Comparison of ENCODE assay signal across 16 cellular contexts in genomic region chr1:24902471-24902891, GRCh38. TPM values are rescaled to one million over a fixed set of nuclear protein-coding genes. Genes with fewer than 3 reads are reported as not detected.
DNase-seq lines count a peak whose midpoint lies in the region; ATAC-seq and TF ChIP-seq lines count a peak whose summit lies in the region.
"Had no signal": no experiment of that assay in that cellular context is flagged by ENCODE, and none has a peak within 500 bp of the region (broad histone marks: within the 10 kb centered on the region; RNA-seq: fewer than 3 reads in every experiment).

No MANE protein-coding gene starts in this region.

- H3K9me3 Mint-ChIP-seq in activated CD4-positive, alpha-beta memory T cell treated with anti-CD3 and anti-CD28 coated beads for 36 hours: no peaks in the 10 kb centered on the region
- no peaks in the 10 kb centered on the region for H3K9me3 Mint-ChIP-seq in activated CD4-positive, alpha-beta memory T cell treated with anti-CD3 and anti-CD28 coated beads, Interleukin-2, amount 10 ng/mL, durations not matched to agents 7 days and 5 days
- H3K9me3 Mint-ChIP-seq in CD8-positive, alpha-beta memory T cell: no peaks in the 10 kb centered on the region
- no peaks in the 10 kb centered on the region for H3K9me3 Mint-ChIP-seq in activated naive CD8-positive, alpha-beta T cell (ENCODE audit: low read depth)
- H3K9me3 Mint-ChIP-seq in neural crest cell: peaks cover 1% of the 10 kb centered on the region

- no peak overlapping the region for H3K4me3 ChIP-seq in CD8-positive, alpha-beta memory T cell (ENCODE audit: low read length)
- H3K4me3 ChIP-seq: A549, PC-9 had no signal

- no peak for TF ChIP-seq CTCF in neural crest cell (conservative IDR thresholded peaks at IDR 0.05)

- peak overlapping the region; percentile 65 for H3K27ac Mint-ChIP-seq in activated CD4-positive, alpha-beta memory T cell treated with anti-CD3 and anti-CD28 coated beads for 36 hours
- H3K27ac Mint-ChIP-seq in activated CD4-positive, alpha-beta memory T cell treated with anti-CD3 and anti-CD28 coated beads, Interleukin-2, amount 10 ng/mL, durations not matched to agents 7 days and 5 days: no peak overlapping the region
- peak overlapping the region in 6 of 8 donors; percentile 34 to 89 (median 69) for H3K27ac Mint-ChIP-seq in CD8-positive, alpha-beta memory T cell
- peak overlapping the region; percentile 64 for H3K27ac Mint-ChIP-seq in activated naive CD8-positive, alpha-beta T cell
- H3K27ac Mint-ChIP-seq in neural crest cell (ENCODE audit: unreplicated experiment): peak overlapping the region; percentile 67

- H3K4me3 Mint-ChIP-seq in activated CD4-positive, alpha-beta memory T cell treated with anti-CD3 and anti-CD28 coated beads for 36 hours: peak overlapping the region; percentile 4
- no peak overlapping the region for H3K4me3 Mint-ChIP-seq in activated CD4-positive, alpha-beta memory T cell treated with anti-CD3 and anti-CD28 coated beads, Interleukin-2, amount 10 ng/mL, durations not matched to agents 7 days and 5 days
- H3K4me3 Mint-ChIP-seq in CD8-positive, alpha-beta memory T cell: peak overlapping the region in 2 of 7 donors; percentile 5 to 52
- H3K4me3 Mint-ChIP-seq in activated naive CD8-positive, alpha-beta T cell: no peak overlapping the region
- H3K4me3 Mint-ChIP-seq in neural crest cell: no peak overlapping the region

- CTCF ChIA-PET in activated CD4-positive, alpha-beta memory T cell treated with anti-CD3 and anti-CD28 coated beads for 36 hours (lab: Charles Lee): interaction anchor here (1.7 kb wide), 1 partner anchor 135 kb away, joined by 4 read pairs; no protein-coding TSS in a partner anchor
- CTCF ChIA-PET in activated CD4-positive, alpha-beta memory T cell treated with anti-CD3 and anti-CD28 coated beads, Interleukin-2, amount 10 ng/mL, durations not matched to agents 7 days and 5 days (lab: Charles Lee): interaction anchor here (0.5 kb wide), 1 partner anchor 145 kb away, joined by 3 read pairs; no protein-coding TSS in a partner anchor
- CTCF ChIA-PET in CD8-positive, alpha-beta memory T cell (lab: Charles Lee): interaction anchor here (1.3 to 2.3 kb wide), 2 partner anchors 30 to 135 kb away, joined by 3 to 6 read pairs; no protein-coding TSS in a partner anchor

- H3K27ac ChIP-seq in CD8-positive, alpha-beta memory T cell (ENCODE audit: low read depth, low read length): no peak overlapping the region
- H3K27ac ChIP-seq: A549, C4-2B, parathyroid adenoma, PC-9 had no signal

- H3K36me3 Mint-ChIP-seq in activated CD4-positive, alpha-beta memory T cell treated with anti-CD3 and anti-CD28 coated beads for 36 hours: peaks cover 52% of the 10 kb centered on the region
- peaks cover 68% of the 10 kb centered on the region for H3K36me3 Mint-ChIP-seq in activated CD4-positive, alpha-beta memory T cell treated with anti-CD3 and anti-CD28 coated beads, Interleukin-2, amount 10 ng/mL, durations not matched to agents 7 days and 5 days (ENCODE audit: low read depth)
- peaks cover 1 to 78% (median 6%) of the 10 kb centered on the region in 3 donors for H3K36me3 Mint-ChIP-seq in CD8-positive, alpha-beta memory T cell
- H3K36me3 Mint-ChIP-seq in activated naive CD8-positive, alpha-beta T cell: no peaks in the 10 kb centered on the region
- H3K36me3 Mint-ChIP-seq in neural crest cell (ENCODE audit: low read depth): peaks cover under 1% of the 10 kb centered on the region

- ATAC-seq in HG02610 (IDR thresholded peaks at IDR 0.05; ENCODE audit: unreplicated experiment) (no peak), HG02588 (IDR thresholded peaks at IDR 0.05; ENCODE audit: unreplicated experiment) (no peak)
- ATAC-seq: A549 had no signal

- no peaks in the 10 kb centered on the region for H3K27me3 Mint-ChIP-seq in activated CD4-positive, alpha-beta memory T cell treated with anti-CD3 and anti-CD28 coated beads for 36 hours
- H3K27me3 Mint-ChIP-seq in activated CD4-positive, alpha-beta memory T cell treated with anti-CD3 and anti-CD28 coated beads, Interleukin-2, amount 10 ng/mL, durations not matched to agents 7 days and 5 days: no peaks in the 10 kb centered on the region
- peaks cover 0 to 2% of the 10 kb centered on the region in 2 donors for H3K27me3 Mint-ChIP-seq in CD8-positive, alpha-beta memory T cell
- H3K27me3 Mint-ChIP-seq in activated naive CD8-positive, alpha-beta T cell: no peaks in the 10 kb centered on the region
- H3K27me3 Mint-ChIP-seq in neural crest cell (ENCODE audit: low read depth): no peaks in the 10 kb centered on the region

- H3K4me1 ChIP-seq in CD8-positive, alpha-beta memory T cell (ENCODE audit: insufficient read depth, low read length): peaks cover 57% of the 10 kb centered on the region
- H3K4me1 ChIP-seq: A549, parathyroid adenoma had no signal

- no peak for DNase-seq in activated CD4-positive, alpha-beta memory T cell treated with anti-CD3 and anti-CD28 coated beads for 36 hours
- DNase-seq in activated CD4-positive, alpha-beta memory T cell treated with anti-CD3 and anti-CD28 coated beads, Interleukin-2, amount 10 ng/mL, durations not matched to agents 7 days and 5 days: no peak
- DNase-seq in CD8-positive, alpha-beta memory T cell: peak in 1 of 5 donors; percentile 1
- DNase-seq in neural crest cell (ENCODE audit: low read depth, low spot score) (no peak), NCI-H524 treated with DMSO at 0.1 percent for 48 hours (lab: John Stamatoyannopoulos, UW) (no peak)
- DNase-seq: activated CD4-positive, CD25-positive, alpha-beta regulatory T cell; DMS79; effector memory CD4-positive, alpha-beta T cell; PC-9; stimulated activated CD8-positive, alpha-beta memory T cell treated with anti-CD3 and anti-CD28 coated beads, Interleukin-4, amount 100 ng/mL, for 48 hours had no signal

- intact Hi-C loops in activated CD4-positive, alpha-beta memory T cell treated with anti-CD3 and anti-CD28 coated beads for 36 hours (cut with micrococcal nuclease): no loop called here

- H3K9me3 ChIP-seq in CD8-positive, alpha-beta memory T cell (ENCODE audit: low read length): no peaks in the 10 kb centered on the region
- H3K9me3 ChIP-seq: A549 had no signal

- peaks cover 41% of the 10 kb centered on the region for H3K36me3 ChIP-seq in CD8-positive, alpha-beta memory T cell (ENCODE audit: insufficient read depth, low read length)

- POLR2A ChIA-PET in activated CD4-positive, alpha-beta memory T cell treated with anti-CD3 and anti-CD28 coated beads for 36 hours (lab: Charles Lee): no interaction called here
- POLR2A ChIA-PET in activated CD4-positive, alpha-beta memory T cell treated with anti-CD3 and anti-CD28 coated beads, Interleukin-2, amount 10 ng/mL, durations not matched to agents 7 days and 5 days (lab: Charles Lee): no interaction called here
- POLR2A ChIA-PET in CD8-positive, alpha-beta memory T cell (lab: Charles Lee): no interaction called here

- peaks cover 25% of the 10 kb centered on the region for H3K4me1 Mint-ChIP-seq in activated CD4-positive, alpha-beta memory T cell treated with anti-CD3 and anti-CD28 coated beads for 36 hours (ENCODE audit: low read depth)
- peaks cover 15% of the 10 kb centered on the region for H3K4me1 Mint-ChIP-seq in activated CD4-positive, alpha-beta memory T cell treated with anti-CD3 and anti-CD28 coated beads, Interleukin-2, amount 10 ng/mL, durations not matched to agents 7 days and 5 days
- H3K4me1 Mint-ChIP-seq in CD8-positive, alpha-beta memory T cell: peaks cover 46 to 91% (median 54%) of the 10 kb centered on the region in 3 donors
- peaks cover 41% of the 10 kb centered on the region for H3K4me1 Mint-ChIP-seq in activated naive CD8-positive, alpha-beta T cell (ENCODE audit: low read depth)
- no peaks in the 10 kb centered on the region for H3K4me1 Mint-ChIP-seq in neural crest cell

- H3K27me3 ChIP-seq in CD8-positive, alpha-beta memory T cell (ENCODE audit: insufficient read depth, low read length, poor library complexity, severe bottlenecking): no peaks in the 10 kb centered on the region

RNA-seq across cellular contexts. Expression of gene RUNX3, which starts 27.6 kb away (rescaled TPM):
- 100 to 1,000 TPM; 153 to 155 TPM for total RNA-seq in activated CD4-positive, alpha-beta memory T cell treated with anti-CD3 and anti-CD28 coated beads for 36 hours
- 100 to 1,000 TPM; 177 to 183 TPM for total RNA-seq in activated CD4-positive, alpha-beta memory T cell treated with anti-CD3 and anti-CD28 coated beads, Interleukin-2, amount 10 ng/mL, durations not matched to agents 7 days and 5 days
- total RNA-seq in CD8-positive, alpha-beta memory T cell: 100 to 1,000 TPM; 218 to 241 TPM
- 107 TPM for polyA plus RNA-seq in CD8-positive, alpha-beta memory T cell
- 0.16 TPM in 1 of 2 replicates, not detected in the other for total RNA-seq in neural crest cell
- total RNA-seq: PC-9 had no signal

Comparison
In these comparisons a context has a peak if more than half of its experiments do, and no peak if none do; other contexts are left out.
1. RNA of gene RUNX3, which starts 27.6 kb away (total RNA-seq): 218 to 241 TPM in CD8-positive, alpha-beta memory T cell, 177 to 183 TPM in activated CD4-positive, alpha-beta memory T cell treated with anti-CD3 and anti-CD28 coated beads, Interleukin-2, amount 10 ng/mL, durations not matched to agents 7 days and 5 days and 153 to 155 TPM in activated CD4-positive, alpha-beta memory T cell treated with anti-CD3 and anti-CD28 coated beads for 36 hours; 0.16 TPM in neural crest cell; every median in the first group is over 100 times any median in the second.